Comparison of ENCODE assay signal across 8 cellular contexts in the genomic region with DNA sequence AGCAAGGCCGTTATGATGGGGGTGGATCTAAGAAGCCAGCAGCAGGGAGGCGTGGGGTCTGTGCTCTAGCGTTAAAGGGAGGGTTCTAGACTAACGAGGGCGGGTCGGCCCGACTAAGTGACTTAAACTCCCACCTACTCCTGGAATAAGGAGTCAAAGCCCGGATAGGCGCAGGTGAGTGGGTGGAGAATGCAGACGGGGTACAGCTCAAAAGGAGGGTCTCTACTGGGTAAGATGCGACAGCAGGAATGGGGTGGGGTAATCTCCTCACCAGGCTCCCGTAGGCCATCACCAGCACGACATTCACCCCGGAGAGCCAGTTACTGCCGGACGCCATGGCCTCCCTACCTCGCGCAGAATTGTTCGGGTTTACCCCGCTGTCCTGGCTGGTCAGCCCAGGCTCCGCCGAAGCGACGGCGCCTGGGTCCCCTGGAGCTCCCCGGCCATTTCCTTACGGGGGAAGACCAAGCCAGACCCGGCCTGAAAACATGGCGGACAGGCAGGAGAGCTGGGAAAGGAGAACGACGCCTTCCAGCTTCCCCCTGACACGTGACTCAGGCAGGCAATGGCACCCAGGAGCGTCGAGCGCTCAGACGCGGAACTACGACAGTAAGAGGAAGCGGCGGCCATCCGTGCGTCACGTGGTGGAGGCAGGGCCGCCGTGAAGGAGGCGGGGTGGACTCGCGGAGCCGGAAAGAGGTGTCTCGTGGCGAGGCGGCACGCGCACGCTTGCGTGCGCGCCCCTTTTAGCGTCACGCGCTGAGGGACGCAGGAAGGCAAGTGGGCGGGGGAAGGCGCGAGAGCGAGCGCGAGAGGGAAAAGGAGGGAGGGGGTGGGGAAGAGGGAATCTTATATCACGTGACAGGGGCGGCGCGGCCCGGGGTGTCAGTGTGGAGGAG. TPM values are rescaled to one million over a fixed set of nuclear protein-coding genes. Genes with fewer than 3 reads are reported as not detected.
DNase-seq lines count a peak whose midpoint lies in the region; ATAC-seq and TF ChIP-seq lines count a peak whose summit lies in the region.

A gene with protein sequence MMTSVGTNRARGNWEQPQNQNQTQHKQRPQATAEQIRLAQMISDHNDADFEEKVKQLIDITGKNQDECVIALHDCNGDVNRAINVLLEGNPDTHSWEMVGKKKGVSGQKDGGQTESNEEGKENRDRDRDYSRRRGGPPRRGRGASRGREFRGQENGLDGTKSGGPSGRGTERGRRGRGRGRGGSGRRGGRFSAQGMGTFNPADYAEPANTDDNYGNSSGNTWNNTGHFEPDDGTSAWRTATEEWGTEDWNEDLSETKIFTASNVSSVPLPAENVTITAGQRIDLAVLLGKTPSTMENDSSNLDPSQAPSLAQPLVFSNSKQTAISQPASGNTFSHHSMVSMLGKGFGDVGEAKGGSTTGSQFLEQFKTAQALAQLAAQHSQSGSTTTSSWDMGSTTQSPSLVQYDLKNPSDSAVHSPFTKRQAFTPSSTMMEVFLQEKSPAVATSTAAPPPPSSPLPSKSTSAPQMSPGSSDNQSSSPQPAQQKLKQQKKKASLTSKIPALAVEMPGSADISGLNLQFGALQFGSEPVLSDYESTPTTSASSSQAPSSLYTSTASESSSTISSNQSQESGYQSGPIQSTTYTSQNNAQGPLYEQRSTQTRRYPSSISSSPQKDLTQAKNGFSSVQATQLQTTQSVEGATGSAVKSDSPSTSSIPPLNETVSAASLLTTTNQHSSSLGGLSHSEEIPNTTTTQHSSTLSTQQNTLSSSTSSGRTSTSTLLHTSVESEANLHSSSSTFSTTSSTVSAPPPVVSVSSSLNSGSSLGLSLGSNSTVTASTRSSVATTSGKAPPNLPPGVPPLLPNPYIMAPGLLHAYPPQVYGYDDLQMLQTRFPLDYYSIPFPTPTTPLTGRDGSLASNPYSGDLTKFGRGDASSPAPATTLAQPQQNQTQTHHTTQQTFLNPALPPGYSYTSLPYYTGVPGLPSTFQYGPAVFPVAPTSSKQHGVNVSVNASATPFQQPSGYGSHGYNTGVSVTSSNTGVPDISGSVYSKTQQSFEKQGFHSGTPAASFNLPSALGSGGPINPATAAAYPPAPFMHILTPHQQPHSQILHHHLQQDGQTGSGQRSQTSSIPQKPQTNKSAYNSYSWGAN (plus strand): TSS at position 885 of the 899 bp plus-strand sequence. CDS start 4,169 bp downstream, outside the sequence.

- peak; percentile 88 for ATAC-seq in HG02623 (IDR thresholded peaks at IDR 0.05; ENCODE audit: unreplicated experiment)
- peak; percentile 98 for ATAC-seq in omental fat pad (ENCODE audit: low FRiP score)

- intact Hi-C loops in testis (cut with DNase I; ENCODE audit: low total_unique reads): no loop called here

- peak; percentile 67 for TF ChIP-seq POLR2A in testis (IDR thresholded peaks at IDR 0.05)

- no peaks in the 10 kb centered on the region for H3K9me3 ChIP-seq in testis

- 0% methylated on average over 63 to 73 of the region's 73 CpGs for WGBS in testis, 2 donors

- H3K36me3 Mint-ChIP-seq in activated naive CD8-positive, alpha-beta T cell: peaks cover 20% of the 10 kb centered on the region

- peak within 1 kb of the TSS; percentile 99 for H3K27ac Mint-ChIP-seq in activated naive CD8-positive, alpha-beta T cell

- peaks cover 62% of the 10 kb centered on the region for H3K4me1 Mint-ChIP-seq in activated naive CD8-positive, alpha-beta T cell (ENCODE audit: low read depth)

- TF ChIP-seq CTCF in GM10248 (IDR thresholded peaks at IDR 0.05; ENCODE audit: control extremely low read depth, extremely low read depth, low read depth, missing control alignments) (no peak), omental fat pad (IDR thresholded peaks at IDR 0.05) (no peak), testis (IDR thresholded peaks at IDR 0.05) (peak in 1 of 3 experiments; percentile 15)

- H3K4me1 ChIP-seq in testis: peaks cover 32% of the 10 kb centered on the region

- no peaks in the 10 kb centered on the region for H3K27me3 Mint-ChIP-seq in activated naive CD8-positive, alpha-beta T cell

- H3K4me3 ChIP-seq in testis: peak within 1 kb of the TSS; percentile 75 to 98

- H3K27me3 ChIP-seq in testis: no peaks in the 10 kb centered on the region

- no peaks in the 10 kb centered on the region for H3K36me3 ChIP-seq in testis (ENCODE audit: low read depth, missing control alignments)

- H3K27ac ChIP-seq in testis: peak within 1 kb of the TSS; percentile 98

- CTCF ChIA-PET in GM10248 (lab: Yijun Ruan, JAX): interaction anchor here (1.1 to 2.3 kb wide), 4 partner anchors 20 to 108 kb away, joined by 3 to 8 read pairs (median 4); no protein-coding TSS in a partner anchor

- H3K4me3 Mint-ChIP-seq in activated naive CD8-positive, alpha-beta T cell: peak within 1 kb of the TSS; percentile 98

- POLR2A ChIA-PET in GM10248 (lab: Yijun Ruan, JAX): interaction anchor here (0.5 to 1.3 kb wide), 5 partner anchors 9 to 141 kb away, joined by 3 to 7 read pairs (median 4); no protein-coding TSS in a partner anchor

- H3K9me3 Mint-ChIP-seq in activated naive CD8-positive, alpha-beta T cell (ENCODE audit: low read depth): no peaks in the 10 kb centered on the region

- DNase-seq in GM10248 (ENCODE audit: extremely low spot score): peak; percentile 96
- DNase-seq in NCI-H1105 (lab: John Stamatoyannopoulos, UW): peak; percentile 99
- peak; percentile 100 for DNase-seq in SKM-1 treated with dmso at 0.1 percent for 144 hours (lab: John Stamatoyannopoulos, UW; ENCODE audit: unreplicated experiment)
- DNase-seq in glomerular visceral epithelial cell (ENCODE audit: extremely low spot score): peak; percentile 100
- DNase-seq in omental fat pad (ENCODE audit: low spot score): peak; percentile 89
- DNase-seq in testis: peak; percentile 98

RNA-seq across cellular contexts. Expression of the gene that starts here (rescaled TPM):
- total RNA-seq in omental fat pad: 10 to 100 TPM; 51.9 to 92.1 (median 73.6) TPM
- total RNA-seq in testis: 100 to 1,000 TPM; 159 to 166 TPM
- 174 TPM for polyA plus RNA-seq in testis (ENCODE audit: insufficient read depth, low read depth, low replicate concordance)

Comparison
In these comparisons a context has a peak if more than half of its experiments do, and no peak if none do; other contexts are left out.
1. Peak in every context shown above with its lines: DNase-seq, ATAC-seq, H3K4me3 ChIP-seq and H3K27ac ChIP-seq.